ENCODE assay signal across 30 cellular contexts in genomic region chr1:75600781-75601180, GRCh38. TPM values are rescaled to one million over a fixed set of nuclear protein-coding genes. Genes with fewer than 3 reads are reported as not detected.
"Had no signal": no experiment of that assay in that cellular context is flagged by ENCODE, and none has a peak within 500 bp of the region (broad histone marks: within the 10 kb centered on the region; RNA-seq: fewer than 3 reads in every experiment).

No MANE protein-coding gene starts in this region.

- H3K36me3 ChIP-seq: adrenal gland, cardiac muscle cell, colonic mucosa, left ventricle myocardium inferior, neural progenitor cell, sigmoid colon, uterus, WERI-Rb-1 had no signal

- H3K27me3 ChIP-seq: adrenal gland, body of pancreas, cardiac muscle cell, colonic mucosa, dorsolateral prefrontal cortex, neural progenitor cell, sigmoid colon, uterus had no signal

- H3K4me3 ChIP-seq: adrenal gland, body of pancreas, cardiac muscle cell, colonic mucosa, dorsolateral prefrontal cortex, left ventricle myocardium inferior, lung, neural progenitor cell, psoas muscle, sigmoid colon, uterus had no signal

- DNase-seq: activated CD8-positive, alpha-beta memory T cell treated with anti-CD3 and anti-CD28 coated beads, Interleukin-2, amount 10 ng/mL, durations not matched to agents 7 days and 5 days; activated CD8-positive, alpha-beta T cell treated with anti-CD3 and anti-CD28 coated beads, Interleukin-2, amount 10 ng/mL, durations not matched to agents 7 days and 5 days; activated naive CD4-positive, alpha-beta T cell; activated T-cell treated with anti-CD3 and anti-CD28 coated beads, Interleukin-2, amount 50 U/mL, for 48 hours; adrenal gland; aorta; body of pancreas; cerebellar nuclear complex; colonic mucosa; dorsolateral prefrontal cortex; effector memory CD4-positive, alpha-beta T cell; foreskin melanocyte; left ventricle myocardium inferior; mesendoderm; natural killer cell; occipital lobe; psoas muscle; sigmoid colon; small intestine; stimulated activated CD4-positive, alpha-beta T cell treated with anti-CD3 and anti-CD28 coated beads, Interleukin-4, amount 100 ng/mL, for 24 hours; stimulated activated naive CD8-positive, alpha-beta T cell treated with anti-CD3 and anti-CD28 coated beads, Interleukin-15, amount 100 ng/mL, for 72 hours; substantia nigra; uterus; WERI-Rb-1 had no signal

- ATAC-seq: activated CD8-positive, alpha-beta memory T cell treated with anti-CD3 and anti-CD28 coated beads, Interleukin-2, amount 10 ng/mL, durations not matched to agents 7 days and 5 days; activated CD8-positive, alpha-beta T cell treated with anti-CD3 and anti-CD28 coated beads, Interleukin-2, amount 10 ng/mL, durations not matched to agents 7 days and 5 days; body of pancreas; natural killer cell; psoas muscle; stimulated activated memory B cell treated with anti-CD40 and anti-IgM and Interleukin-4, amounts not matched to agents 10 μg/mL and 1 μg/mL and 100 μg/mL, for 72 hours; stimulated activated naive CD8-positive, alpha-beta T cell treated with anti-CD3 and anti-CD28 coated beads, Interleukin-15, amount 100 ng/mL, for 72 hours had no signal

- FAIRE-seq: small intestine, TTC549 had no signal

RNA-seq across cellular contexts. Expression of gene SLC44A5, which starts 10.1 kb away (rescaled TPM):
- total RNA-seq: T-helper 1 cell treated with Interleukin-12 subunit alpha and Interleukin-12 subunit beta and Interleukin-4 antibody, amounts not matched to agents 30 ng/mL and 1 ng/mL, for 36 hours had no signal
